ENCODE assay signal across 9 cellular contexts in the genomic region with DNA sequence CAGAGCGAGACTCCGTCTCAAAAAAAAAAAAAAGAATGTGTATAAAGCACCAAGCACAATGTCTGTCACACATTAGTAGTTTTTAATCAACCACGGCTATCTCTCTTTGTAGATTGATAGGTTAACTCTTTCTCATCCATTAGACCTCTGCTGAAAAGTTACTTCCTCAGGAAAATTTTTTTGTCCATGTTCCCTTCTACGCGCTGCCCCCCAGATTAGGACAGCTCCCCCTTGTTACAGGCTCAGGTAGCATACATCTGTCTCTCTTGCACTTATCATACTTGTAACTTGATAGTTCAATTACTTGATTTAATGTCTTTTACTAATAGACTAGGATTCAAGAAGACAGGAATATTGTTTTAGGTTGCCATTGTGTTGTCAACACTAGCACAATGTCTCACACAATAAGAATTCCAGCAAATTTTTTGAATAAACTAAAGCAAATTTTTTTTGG. TPM values are rescaled to one million over a fixed set of nuclear protein-coding genes. Genes with fewer than 3 reads are reported as not detected.
DNase-seq lines count a peak whose midpoint lies in the region; ATAC-seq and TF ChIP-seq lines count a peak whose summit lies in the region.
"Had no signal": no experiment of that assay in that cellular context is flagged by ENCODE, and none has a peak within 500 bp of the region (broad histone marks: within the 10 kb centered on the region; RNA-seq: fewer than 3 reads in every experiment).

No MANE protein-coding gene starts in this region.

- H3K4me3 ChIP-seq in A673 (ENCODE audit: low read depth, low read length, poor library complexity, severe bottlenecking) (peak overlapping the region; percentile 88), GM12865 (ENCODE audit: low read depth, low read length) (peak overlapping the region; percentile 68), iPS-20b (ENCODE audit: low read length) (peak overlapping the region; percentile 96)

- peaks cover 21% of the 10 kb centered on the region for H3K36me3 Mint-ChIP-seq in activated CD4-positive, alpha-beta memory T cell treated with anti-CD3 and anti-CD28 coated beads for 36 hours

- peak overlapping the region; percentile 96; the same call in 1 of the 2 replicates for H3K9ac ChIP-seq in iPS-20b (ENCODE audit: low read depth, low read length)

- POLR2A ChIA-PET in A673 (lab: Charles Lee; ENCODE audit: low non-redundant PET) = no interaction called here
- POLR2A ChIA-PET in activated CD4-positive, alpha-beta memory T cell treated with anti-CD3 and anti-CD28 coated beads for 36 hours (lab: Charles Lee) = no interaction called here

- H3K27ac Mint-ChIP-seq in activated CD4-positive, alpha-beta memory T cell treated with anti-CD3 and anti-CD28 coated beads for 36 hours = no peak overlapping the region

- H3K9me3 ChIP-seq in A673 (ENCODE audit: low read depth, low read length, poor library complexity, severe bottlenecking) = no peaks in the 10 kb centered on the region
- no peaks in the 10 kb centered on the region for H3K9me3 ChIP-seq in iPS-20b (ENCODE audit: insufficient read depth, low read depth, low read length)

- H3K27ac ChIP-seq in A673 (ENCODE audit: low read depth, low read length, poor library complexity, severe bottlenecking) (no peak overlapping the region), iPS-20b (ENCODE audit: low read length) (no peak overlapping the region)

- H3K4me1 ChIP-seq in A673 (ENCODE audit: insufficient read depth, low read length, poor library complexity, severe bottlenecking) = peaks cover 6% of the 10 kb centered on the region
- H3K4me1 ChIP-seq in iPS-20b (ENCODE audit: insufficient read depth, low read length) = no peaks in the 10 kb centered on the region; the same call in 1 of the 2 replicates

- BruUV-seq in A673 (replicated peaks; lab: Mats Ljungman, UMichigan) = no TSS peak

- H3K27me3 ChIP-seq in A673 (replicated peaks; ENCODE audit: insufficient read depth, low read depth, low read length, poor library complexity) (no peaks in the 10 kb centered on the region), iPS-20b (ENCODE audit: insufficient read depth, low read length) (no peaks in the 10 kb centered on the region)

- TF ChIP-seq CTCF in A673 (conservative IDR thresholded peaks at IDR 0.05; ENCODE audit: low read depth, low read length) = no peak
- no peak for TF ChIP-seq CTCF in GM12865 (IDR thresholded peaks at IDR 0.05; ENCODE audit: insufficient read depth, low read depth, low read length, missing control alignments)

- H3K27me3 Mint-ChIP-seq in activated CD4-positive, alpha-beta memory T cell treated with anti-CD3 and anti-CD28 coated beads for 36 hours = no peaks in the 10 kb centered on the region

- peaks cover 31% of the 10 kb centered on the region for H3K4me1 Mint-ChIP-seq in activated CD4-positive, alpha-beta memory T cell treated with anti-CD3 and anti-CD28 coated beads for 36 hours (ENCODE audit: low read depth)

- peak overlapping the region; percentile 98 for H3K4me3 Mint-ChIP-seq in activated CD4-positive, alpha-beta memory T cell treated with anti-CD3 and anti-CD28 coated beads for 36 hours

- H3K36me3 ChIP-seq in A673 (ENCODE audit: insufficient read depth, low read length, poor library complexity, severe bottlenecking) (peaks cover 20% of the 10 kb centered on the region), iPS-20b (ENCODE audit: insufficient read depth, low read depth, low read length) (peaks cover 26% of the 10 kb centered on the region)

- no peak for ATAC-seq in HG03159 (IDR thresholded peaks at IDR 0.05; ENCODE audit: unreplicated experiment)

- H3K9me3 Mint-ChIP-seq in activated CD4-positive, alpha-beta memory T cell treated with anti-CD3 and anti-CD28 coated beads for 36 hours = no peaks in the 10 kb centered on the region

- DNase-seq in A673 (ENCODE audit: low spot score) = no peak
- no peak for DNase-seq in GM12865 (ENCODE audit: low read depth)
- DNase-seq in activated CD4-positive, alpha-beta memory T cell treated with anti-CD3 and anti-CD28 coated beads for 36 hours = no peak
- DNase-seq in central memory CD4-positive, alpha-beta T cell = no peak
- no peak for DNase-seq in GM03348 (ENCODE audit: low spot score)
- DNase-seq in head of caudate nucleus = no peak
- DNase-seq: stimulated activated CD4-positive, alpha-beta T cell treated with anti-CD3 and anti-CD28 coated beads, Interleukin-2, amount 100 ng/mL, for 24 hours had no signal

- CTCF ChIA-PET in A673 (lab: Charles Lee) = no interaction called here
- CTCF ChIA-PET in activated CD4-positive, alpha-beta memory T cell treated with anti-CD3 and anti-CD28 coated beads for 36 hours (lab: Charles Lee) = no interaction called here

- intact Hi-C loops in A673 (cut with micrococcal nuclease; ENCODE audit: unreplicated experiment) = loop anchor here (5.0 kb wide), 2 partner anchors 283 to 632 kb away; partner anchors contain the start of gene SLIT3
- intact Hi-C loops in activated CD4-positive, alpha-beta memory T cell treated with anti-CD3 and anti-CD28 coated beads for 36 hours (cut with micrococcal nuclease) = loop anchor here (1.0 to 5.0 kb wide), 3 partner anchors 113 to 1802 kb away; partner anchors contain the start of gene NPM1
- intact Hi-C loops in head of caudate nucleus (cut with DNase I) = no loop called here

RNA-seq across cellular contexts. Expression of gene SPDL1, which starts 1.5 kb away (rescaled TPM):
- 50.2 and 57.6 TPM in 2 replicates for total RNA-seq in A673 (2021)
- 10 to 100 TPM; 32.7 to 34.9 TPM for total RNA-seq in activated CD4-positive, alpha-beta memory T cell treated with anti-CD3 and anti-CD28 coated beads for 36 hours

RNA-seq across cellular contexts. Expression of gene DOCK2, which starts 52.0 kb away (rescaled TPM):
- 1.8 and 2.2 TPM in 2 replicates for total RNA-seq in A673 (2021)
- total RNA-seq in activated CD4-positive, alpha-beta memory T cell treated with anti-CD3 and anti-CD28 coated beads for 36 hours = 100 to 1,000 TPM; 191 to 205 TPM

Comparison
In these comparisons a context has a peak if more than half of its experiments do, and no peak if none do; other contexts are left out.
1. RNA of gene DOCK2, which starts 52.0 kb away (total RNA-seq): 191 to 205 TPM in activated CD4-positive, alpha-beta memory T cell treated with anti-CD3 and anti-CD28 coated beads for 36 hours; 1.8 to 2.2 TPM in A673; every median in the first group is over 10 times any median in the second.
2. Peak in every context shown above with its lines, with median percentiles within 50 percentile points of each other: H3K4me3 ChIP-seq.